Comparison of ENCODE assay signal across 9 cellular contexts in the genomic region with DNA sequence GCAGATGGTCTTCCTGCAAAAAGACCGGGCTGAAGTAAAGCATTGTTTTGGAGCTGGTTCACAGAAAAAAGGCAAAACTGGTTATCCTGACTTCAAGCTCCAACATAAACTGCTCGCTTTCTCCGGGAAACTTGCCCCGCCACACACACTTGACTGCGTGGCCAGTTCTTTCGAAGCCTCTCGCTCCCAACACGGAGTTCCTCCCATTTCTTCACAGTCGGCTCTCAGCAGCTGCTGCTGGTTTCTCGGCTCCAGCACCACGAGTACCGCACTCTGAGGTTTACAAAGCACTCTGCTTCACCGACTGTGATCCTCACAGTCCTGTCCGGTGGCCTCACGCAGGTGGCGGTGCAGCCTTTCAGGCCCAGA. TPM values are rescaled to one million over a fixed set of nuclear protein-coding genes. Genes with fewer than 3 reads are reported as not detected.
DNase-seq lines count a peak whose midpoint lies in the region; ATAC-seq and TF ChIP-seq lines count a peak whose summit lies in the region.
"Had no signal": no experiment of that assay in that cellular context is flagged by ENCODE, and none has a peak within 500 bp of the region (broad histone marks: within the 10 kb centered on the region; RNA-seq: fewer than 3 reads in every experiment).

No MANE protein-coding gene starts in this region.

- 2% methylated on average over 16 of the region's 16 CpGs for WGBS in liver
- 1 to 3% methylated on average over 13 to 14 of the region's 16 CpGs for WGBS in upper lobe of left lung, 2 donors

- no peaks in the 10 kb centered on the region for H3K9me3 ChIP-seq in HUES6 (ENCODE audit: control insufficient read depth, insufficient read depth, low read depth, low read length)
- H3K9me3 ChIP-seq in liver (ENCODE audit: control insufficient read depth in 4 of 4, low read length in 3 of 4) = no peaks in the 10 kb centered on the region
- no peaks in the 10 kb centered on the region for H3K9me3 ChIP-seq in upper lobe of left lung

- H3K4me3 ChIP-seq in GM08714 (ENCODE audit: low read length) (peak overlapping the region; percentile 79; the same call in 1 of the 2 replicates), HUES6 (ENCODE audit: low read depth, low read length) (peak overlapping the region; percentile 87), brain microvascular endothelial cell (ENCODE audit: low read depth, low read length) (peak overlapping the region; percentile 77), liver (ENCODE audit: low read depth in 1 of 3, low read length in 3 of 3) (peak overlapping the region; percentile 51 to 82 (median 75)), upper lobe of left lung (peak overlapping the region; percentile 63 to 79 (median 70))

- TF ChIP-seq EP300 in upper lobe of left lung (IDR thresholded peaks at IDR 0.05) = no peak

- DNase-seq in brain microvascular endothelial cell (no peak), upper lobe of left lung (no peak)
- no peak for DNase-seq in effector CD8-positive, alpha-beta T cell (lab: John Stamatoyannopoulos, UW)
- DNase-seq in NK-92 treated with Interleukin-12 subunit alpha and Interleukin-12 subunit beta, amount 100 ng/mL, for 24 hours (lab: John Stamatoyannopoulos, UW) = no peak

- peaks cover 12% of the 10 kb centered on the region; the same call in 1 of the 2 replicates for H3K4me1 ChIP-seq in HUES6 (ENCODE audit: control insufficient read depth, insufficient read depth, low read length)
- peaks cover 3 to 20% (median 15%) of the 10 kb centered on the region in 4 donors for H3K4me1 ChIP-seq in liver (ENCODE audit: control insufficient read depth in 4 of 4, insufficient read depth in 4 of 4, low read length in 3 of 4)
- H3K4me1 ChIP-seq in upper lobe of left lung = peaks cover 11 to 19% (median 16%) of the 10 kb centered on the region in 4 donors

- no peak for TF ChIP-seq POLR2A in upper lobe of left lung (IDR thresholded peaks at IDR 0.05)

- in situ Hi-C loops in brain microvascular endothelial cell (cut with HindIII; ENCODE audit: low pct_ligation_motif_present, low sequenced_read_pairs) = no loop called here

- TF ChIP-seq RAD21 in liver (IDR thresholded peaks at IDR 0.05) = no peak

- H3K36me3 ChIP-seq in HUES6 (ENCODE audit: control insufficient read depth, insufficient read depth, low read length) = peaks cover 50% of the 10 kb centered on the region
- peaks cover 10% of the 10 kb centered on the region for H3K36me3 ChIP-seq in brain microvascular endothelial cell (replicated peaks)
- peaks cover 7 to 18% (median 16%) of the 10 kb centered on the region in 4 donors for H3K36me3 ChIP-seq in liver (ENCODE audit: control insufficient read depth in 4 of 4, insufficient read depth in 3 of 4, low read depth in 1 of 4, low read length in 3 of 4)
- peaks cover 0 to 21% (median 17%) of the 10 kb centered on the region in 4 donors for H3K36me3 ChIP-seq in upper lobe of left lung

- H3K27me3 ChIP-seq in HUES6 (ENCODE audit: control insufficient read depth, insufficient read depth, low read length) (no peaks in the 10 kb centered on the region), brain microvascular endothelial cell (replicated peaks) (no peaks in the 10 kb centered on the region), liver (ENCODE audit: control insufficient read depth in 4 of 4, insufficient read depth in 4 of 4, low read length in 3 of 4) (no peaks in the 10 kb centered on the region), upper lobe of left lung (no peaks in the 10 kb centered on the region)

- TF ChIP-seq CTCF in brain microvascular endothelial cell (IDR thresholded peaks at IDR 0.05; ENCODE audit: low read depth, low read length, missing control alignments) = no peak
- no peak for TF ChIP-seq CTCF in liver (IDR thresholded peaks at IDR 0.05; ENCODE audit: low read depth, low read length, missing input control)
- TF ChIP-seq CTCF in upper lobe of left lung (IDR thresholded peaks at IDR 0.05) = no peak

- ATAC-seq in upper lobe of left lung (ENCODE audit: low FRiP score in 2 of 2) (peak in 1 of 2 donors; percentile 76), HG03175 (IDR thresholded peaks at IDR 0.05; ENCODE audit: unreplicated experiment) (no peak)

- peak overlapping the region; percentile 96 for H3K9ac ChIP-seq in HUES6 (ENCODE audit: low read length)
- peak overlapping the region; percentile 53 to 84 for H3K9ac ChIP-seq in liver (ENCODE audit: low read depth in 1 of 2, low read length in 2 of 2)

- peak overlapping the region; percentile 87 for H3K27ac ChIP-seq in HUES6 (ENCODE audit: low read depth, low read length)
- H3K27ac ChIP-seq in brain microvascular endothelial cell = peak overlapping the region; percentile 88
- H3K27ac ChIP-seq in liver (ENCODE audit: low read depth in 1 of 2, low read length in 2 of 2) = peak overlapping the region; percentile 93 to 95
- peak overlapping the region; percentile 87 to 97 (median 91) for H3K27ac ChIP-seq in upper lobe of left lung

TF ChIP-seq in liver, 16 proteins besides CTCF, POLR2A, EP300 and RAD21:
- TF ChIP-seq HNF4A (conservative IDR thresholded peaks at IDR 0.05) = no peak
- TF ChIP-seq HNF4G (IDR thresholded peaks at IDR 0.05) = no peak
- TF ChIP-seq NR2F2 (IDR thresholded peaks at IDR 0.05) = no peak

RNA-seq across cellular contexts. Expression of gene CHEK1, which starts 0.2 kb away (rescaled TPM):
- total RNA-seq in liver (10 to 100 TPM in 1 of 2 donors, under 1 TPM in 1; 0.59 to 21.7 TPM), upper lobe of left lung (1 to 10 TPM; 1.6 to 3.8 (median 2.7) TPM)
- 1 to 10 TPM in 1 of 2 donors, under 1 TPM in 1; 0.68 to 1.0 TPM for polyA plus RNA-seq in liver

RNA-seq across cellular contexts. Expression of gene STT3A, which starts 32.6 kb away (rescaled TPM):
- 100 to 1,000 TPM; 145 to 176 TPM for total RNA-seq in liver
- 100 to 1,000 TPM in 1 of 2 donors, 10 to 100 TPM in 1; 47.5 to 115 TPM for polyA plus RNA-seq in liver
- total RNA-seq in upper lobe of left lung = 100 to 1,000 TPM in 1 of 6 donors, 10 to 100 TPM in 5; 41.0 to 131 (median 71.1) TPM

RNA-seq across cellular contexts. Expression of gene ACRV1, which starts 55.4 kb away (rescaled TPM):
- total RNA-seq in liver (not detected), upper lobe of left lung (not detected)
- not detected for polyA plus RNA-seq in liver
- total RNA-seq: subcutaneous adipose tissue had no signal

RNA-seq across cellular contexts. Expression of gene EI24, which starts 55.9 kb away (rescaled TPM):
- total RNA-seq in liver (100 to 1,000 TPM in 1 of 2 donors, 10 to 100 TPM in 1; 64.9 to 288 TPM), upper lobe of left lung (10 to 100 TPM; 31.4 to 80.0 (median 60.4) TPM)
- polyA plus RNA-seq in liver = 100 to 1,000 TPM; 154 to 253 TPM
